ENCODE assay signal across 23 cellular contexts in genomic region chr20:38501858-38502431, GRCh38.
"Had no signal": no experiment of that assay in that cellular context is flagged by ENCODE, and none has a peak within 500 bp of the region (broad histone marks: within the 10 kb centered on the region; RNA-seq: fewer than 3 reads in every experiment).

No MANE protein-coding gene starts in this region.

- FAIRE-seq: kidney, small intestine had no signal

- H3K27ac ChIP-seq: coronary artery, dorsolateral prefrontal cortex, epithelial cell of prostate, esophagus muscularis mucosa, gastroesophageal sphincter, left ventricle myocardium inferior, lower lobe of right lung, neural progenitor cell, ovary, right atrium auricular region, stomach, thoracic aorta, transverse colon had no signal

- ATAC-seq: gastroesophageal sphincter; left cardiac atrium; lower lobe of right lung; natural killer cell treated with Interleukin-12 subunit alpha and Interleukin-12 subunit beta and Interleukin-15 and Interleukin-18, amount 100 ng/mL, for 72 hours had no signal

- DNase-seq: dorsolateral prefrontal cortex; effector memory CD4-positive, alpha-beta T cell; glutamatergic neuron; kidney; left cardiac atrium; left ventricle myocardium inferior; lower lobe of right lung; nucleus accumbens; ovary; small intestine; stimulated activated CD4-positive, alpha-beta T cell treated with anti-CD3 and anti-CD28 coated beads, Interleukin-12 subunit alpha, Interleukin-12 subunit beta, amount 100 ng/mL, for 4 hours; stimulated activated naive CD4-positive, alpha-beta T cell; stomach; substantia nigra; transverse colon had no signal
